Comparison of ENCODE assay signal across 10 cellular contexts in the genomic region with DNA sequence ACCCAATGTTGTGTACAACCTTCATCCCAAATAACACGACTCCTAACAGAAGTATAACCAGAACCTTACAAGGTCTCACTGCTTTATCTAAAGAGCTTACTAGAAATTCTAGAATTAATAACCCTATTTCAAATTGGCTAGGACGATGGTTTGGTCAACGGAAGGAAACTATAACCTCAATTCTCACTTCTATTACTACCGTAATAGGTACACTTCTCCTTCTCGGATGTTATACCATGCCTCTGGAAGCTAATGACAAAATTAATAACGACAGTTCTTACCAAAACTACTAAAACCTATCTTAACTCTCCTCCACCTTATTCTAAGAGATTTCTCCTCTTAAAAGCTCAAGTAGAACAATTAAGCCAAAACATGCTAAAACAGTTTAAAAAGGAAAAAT. TPM values are rescaled to one million over a fixed set of nuclear protein-coding genes. Genes with fewer than 3 reads are reported as not detected.
DNase-seq lines count a peak whose midpoint lies in the region; ATAC-seq, FAIRE-seq and TF ChIP-seq lines count a peak whose summit lies in the region.
"Had no signal": no experiment of that assay in that cellular context is flagged by ENCODE, and none has a peak within 500 bp of the region (broad histone marks: within the 10 kb centered on the region; RNA-seq: fewer than 3 reads in every experiment).

No MANE protein-coding gene starts in this region.

- in situ Hi-C loops in HepG2 (cut with HindIII; ENCODE audit: extremely low pct_ligation_motif_present, low pct_unique_long_range_greater_than_20kb) = no loop called here

- no TSS peak for BruUV-seq in HepG2 (replicated peaks; lab: Mats Ljungman, UMichigan)

- H4K20me1 ChIP-seq in HepG2 (ENCODE audit: insufficient read depth, low read length) = no peaks in the 10 kb centered on the region

- POLR2A ChIA-PET in HepG2 (lab: Yijun Ruan, JAX) = interaction anchor here (0.9 to 6.6 kb wide), 6 partner anchors 9 to 56 kb away, joined by 3 to 199 read pairs (median 7); partner anchors contain the start of gene UBC

- H3K4me1 ChIP-seq in HepG2 (ENCODE audit: insufficient read depth, low read length) = peaks cover 52% of the 10 kb centered on the region
- peaks cover 10 to 40% of the 10 kb centered on the region in 2 donors for H3K4me1 ChIP-seq in thoracic aorta (ENCODE audit: control insufficient read depth in 1 of 2, low read depth in 2 of 2)

- H3K27me3 Mint-ChIP-seq in activated CD4-positive, alpha-beta T cell treated with anti-CD3 and anti-CD28 coated beads, Interleukin-2, amount 10 ng/mL, durations not matched to agents 24 days and 14 days = no peaks in the 10 kb centered on the region

- TF ChIP-seq EP300 in HepG2 (IDR thresholded peaks at IDR 0.05; ENCODE audit: low read depth in 2 of 2, low read length in 2 of 2) = no peak
- TF ChIP-seq EP300 in HepG2 (CRISPR knock-in tag; IDR thresholded peaks at IDR 0.05; ENCODE audit: borderline replicate concordance) = no peak

- no peaks in the 10 kb centered on the region for H3K9me3 Mint-ChIP-seq in activated CD4-positive, alpha-beta T cell treated with anti-CD3 and anti-CD28 coated beads, Interleukin-2, amount 10 ng/mL, durations not matched to agents 24 days and 14 days

- H3K9me3 ChIP-seq in HepG2 (ENCODE audit: low read length) (no peaks in the 10 kb centered on the region), thoracic aorta (no peaks in the 10 kb centered on the region)

- intact Hi-C loops in activated CD4-positive, alpha-beta T cell treated with anti-CD3 and anti-CD28 coated beads, Interleukin-2, amount 10 ng/mL, durations not matched to agents 24 days and 14 days (cut with micrococcal nuclease) = loop anchor here (2.0 kb wide), 1 partner anchor 17 kb away; no protein-coding TSS in a partner anchor
- intact Hi-C loops in HepG2 (cut with micrococcal nuclease; ENCODE audit: unreplicated experiment) = loop anchor here (2.0 kb wide), 1 partner anchor 19 kb away; no protein-coding TSS in a partner anchor

- H3K4me3 ChIP-seq in HepG2 (replicated peaks in 1 of 3; ENCODE audit: insufficient read depth in 1 of 3, low read depth in 2 of 3, low read length in 3 of 3) (peak overlapping the region in 1 of 3 experiments; percentile 81; a peak in 1 of 6 replicates), thoracic aorta (peak overlapping the region; percentile 79)

- H3K4me3 Mint-ChIP-seq in activated CD4-positive, alpha-beta T cell treated with anti-CD3 and anti-CD28 coated beads, Interleukin-2, amount 10 ng/mL, durations not matched to agents 24 days and 14 days = no peak overlapping the region

- H3K79me2 ChIP-seq in HepG2 (ENCODE audit: insufficient read depth, low read length) = no peaks in the 10 kb centered on the region

- no peaks in the 10 kb centered on the region for H3K27me3 ChIP-seq in HepG2 (ENCODE audit: control insufficient read depth in 1 of 2, insufficient read depth in 2 of 2, low read length in 2 of 2)
- H3K27me3 ChIP-seq in thoracic aorta (replicated peaks; ENCODE audit: insufficient read depth) = no peaks in the 10 kb centered on the region

- WGBS in HepG2 (ENCODE audit: low lambda C conversion rate) = 87% methylated on average over 6 of the region's 6 CpGs

- peak overlapping the region; percentile 95 for H3K27ac ChIP-seq in HepG2 (ENCODE audit: extremely low read length, insufficient read depth, low read length)
- peak overlapping the region; percentile 83 to 95 for H3K27ac ChIP-seq in thoracic aorta

- CTCF ChIA-PET in HepG2 (lab: Yijun Ruan, JAX; ENCODE audit: low intra/inter-chr PET ratio, low total read pairs) = no interaction called here

- H3K27ac Mint-ChIP-seq in activated CD4-positive, alpha-beta T cell treated with anti-CD3 and anti-CD28 coated beads, Interleukin-2, amount 10 ng/mL, durations not matched to agents 24 days and 14 days = peak overlapping the region; percentile 87

- DNase-seq in activated CD4-positive, alpha-beta T cell treated with anti-CD3 and anti-CD28 coated beads, Interleukin-2, amount 10 ng/mL, durations not matched to agents 24 days and 14 days = no peak
- no peak for DNase-seq in activated CD4-positive, alpha-beta T cell treated with anti-CD3 and anti-CD28 coated beads for 4 hours
- peak; percentile 30 for DNase-seq in SW480 (ENCODE audit: low spot score)
- no peak for DNase-seq in HepG2 (ENCODE audit: low spot score)
- DNase-seq in thoracic aorta (ENCODE audit: low spot score) = no peak
- DNase-seq in NCI-H1436 treated with DMSO at 0.1 percent for 48 hours (lab: John Stamatoyannopoulos, UW) = no peak
- DNase-seq: activated naive CD4-positive, alpha-beta T cell had no signal

- no peak for TF ChIP-seq RAD21 in HepG2 (CRISPR knock-in tag; IDR thresholded peaks at IDR 0.05)

- FAIRE-seq in HepG2 (lab: Jason Lieb, UNC) = no peak
- FAIRE-seq: islet of Langerhans had no signal

- H3K36me3 ChIP-seq in HepG2 (replicated peaks in 1 of 2; ENCODE audit: control insufficient read depth in 1 of 2, insufficient read depth in 2 of 2, low read length in 2 of 2) (no peaks in the 10 kb centered on the region), thoracic aorta (no peaks in the 10 kb centered on the region)

- peaks cover 9% of the 10 kb centered on the region for H3K36me3 Mint-ChIP-seq in activated CD4-positive, alpha-beta T cell treated with anti-CD3 and anti-CD28 coated beads, Interleukin-2, amount 10 ng/mL, durations not matched to agents 24 days and 14 days (ENCODE audit: low read depth)

- ATAC-seq in HepG2 = no peak
- no peak for ATAC-seq in thoracic aorta (ENCODE audit: insufficient number of reproducible peaks, low FRiP score, low read depth)
- no peak for ATAC-seq in HG02623 (IDR thresholded peaks at IDR 0.05; ENCODE audit: unreplicated experiment)
- ATAC-seq in GM18870 (IDR thresholded peaks at IDR 0.05; ENCODE audit: unreplicated experiment) = no peak

- H3K9ac ChIP-seq in HepG2 (ENCODE audit: insufficient read depth, low read depth, low read length) = peak overlapping the region; percentile 80

- no peak; a peak in 1 of 4 replicates for TF ChIP-seq POLR2A in HepG2 (IDR thresholded peaks at IDR 0.05; ENCODE audit: insufficient read depth in 1 of 2, low read depth in 2 of 2, low read length in 2 of 2)

- no peak for TF ChIP-seq CTCF in HepG2 (CRISPR knock-in tag; IDR thresholded peaks at IDR 0.05)
- TF ChIP-seq CTCF in thoracic aorta (IDR thresholded peaks at IDR 0.05) = no peak

- H3K4me1 Mint-ChIP-seq in activated CD4-positive, alpha-beta T cell treated with anti-CD3 and anti-CD28 coated beads, Interleukin-2, amount 10 ng/mL, durations not matched to agents 24 days and 14 days = peaks cover 17% of the 10 kb centered on the region

- H3K4me2 ChIP-seq in HepG2 (ENCODE audit: low read depth, low read length) = peak overlapping the region; percentile 79

- no peak overlapping the region for H2AFZ ChIP-seq in HepG2 (ENCODE audit: low read length)

RNA-seq across cellular contexts. Expression of gene UBC, which starts 23.6 kb away (rescaled TPM):
- 778 and 788 TPM in 2 replicates for total RNA-seq in activated CD4-positive, alpha-beta T cell treated with anti-CD3 and anti-CD28 coated beads, Interleukin-2, amount 10 ng/mL, durations not matched to agents 24 days and 14 days
- 805 and 1,167 TPM in 2 replicates for total RNA-seq in HepG2 (2016; rRNA removed; fragmentation: Illumina TruSeq; extraction: Trizol)
- 330 and 384 TPM in 2 replicates for total RNA-seq in HepG2 (2016; cell fraction: cytosol; rRNA removed; fragmentation: Illumina TruSeq; extraction: Trizol; ENCODE audit: low read depth)
- 802 and 1,160 TPM in 2 replicates for total RNA-seq in HepG2 (2016; cell fraction: insoluble cytoplasmic fraction; rRNA removed; fragmentation: Illumina TruSeq; extraction: Trizol)
- 388 and 438 TPM in 2 replicates for total RNA-seq in HepG2 (2016; cell fraction: membrane; rRNA removed; fragmentation: Illumina TruSeq; extraction: Trizol)
- 473 and 495 TPM in 2 replicates for total RNA-seq in HepG2 (2016; cell fraction: nucleus; rRNA removed; fragmentation: Illumina TruSeq; extraction: Trizol)
- polyA plus RNA-seq in HepG2 (2011; rRNA removed) = 1,432 and 1,529 TPM in 2 replicates
- 1,350 and 1,708 TPM in 2 replicates for polyA plus RNA-seq in HepG2 (2011; cell fraction: cytosol; rRNA removed)
- polyA plus RNA-seq in HepG2 (2011; cell fraction: nucleus; rRNA removed) = 541 and 721 TPM in 2 replicates
- 920 and 1,315 TPM in 2 replicates for polyA plus RNA-seq in HepG2 (2012)
- 299 and 343 TPM in 2 replicates for polyA plus RNA-seq in HepG2 (2016; cell fraction: cytosol; fragmentation: Illumina TruSeq; extraction: Trizol; ENCODE audit: low read depth)
- polyA plus RNA-seq in HepG2 (2016; cell fraction: insoluble cytoplasmic fraction; fragmentation: Illumina TruSeq; extraction: Trizol; ENCODE audit: low read depth) = 1,055 and 1,063 TPM in 2 replicates
- 279 and 340 TPM in 2 replicates for polyA plus RNA-seq in HepG2 (2016; cell fraction: membrane; fragmentation: Illumina TruSeq; extraction: Trizol; ENCODE audit: low read depth)
- polyA plus RNA-seq in HepG2 (2016; cell fraction: nucleus; fragmentation: Illumina TruSeq; extraction: Trizol; ENCODE audit: insufficient read depth, low read depth) = 688 and 691 TPM in 2 replicates
- 531 and 665 TPM in 2 replicates for polyA minus RNA-seq in HepG2 (2011; rRNA and poly(A)+ RNA removed; ENCODE audit: low replicate concordance)
- polyA minus RNA-seq in HepG2 (2011; cell fraction: cytosol; rRNA and poly(A)+ RNA removed) = 412 and 617 TPM in 2 replicates
- 99.5 and 162 TPM in 2 replicates for polyA minus RNA-seq in HepG2 (2011; cell fraction: nucleus; rRNA and poly(A)+ RNA removed)
- 1,000 to 10,000 TPM; 1,069 to 1,422 TPM for total RNA-seq in thoracic aorta

RNA-seq across cellular contexts. Expression of gene DHX37, which starts 50.9 kb away (rescaled TPM):
- 52.4 and 53.0 TPM in 2 replicates for total RNA-seq in activated CD4-positive, alpha-beta T cell treated with anti-CD3 and anti-CD28 coated beads, Interleukin-2, amount 10 ng/mL, durations not matched to agents 24 days and 14 days
- 19.4 and 20.9 TPM in 2 replicates for total RNA-seq in HepG2 (2016; rRNA removed; fragmentation: Illumina TruSeq; extraction: Trizol)
- 3.8 and 4.4 TPM in 2 replicates for total RNA-seq in HepG2 (2016; cell fraction: cytosol; rRNA removed; fragmentation: Illumina TruSeq; extraction: Trizol; ENCODE audit: low read depth)
- 14.2 and 21.8 TPM in 2 replicates for total RNA-seq in HepG2 (2016; cell fraction: insoluble cytoplasmic fraction; rRNA removed; fragmentation: Illumina TruSeq; extraction: Trizol)
- 8.0 TPM in 2 replicates for total RNA-seq in HepG2 (2016; cell fraction: membrane; rRNA removed; fragmentation: Illumina TruSeq; extraction: Trizol)
- total RNA-seq in HepG2 (2016; cell fraction: nucleus; rRNA removed; fragmentation: Illumina TruSeq; extraction: Trizol) = 18.7 and 19.6 TPM in 2 replicates
- polyA plus RNA-seq in HepG2 (2011; rRNA removed) = 6.0 and 7.6 TPM in 2 replicates
- polyA plus RNA-seq in HepG2 (2011; cell fraction: cytosol; rRNA removed) = 3.9 and 5.3 TPM in 2 replicates
- polyA plus RNA-seq in HepG2 (2011; cell fraction: nucleus; rRNA removed) = 26.9 and 32.7 TPM in 2 replicates
- 7.8 and 12.7 TPM in 2 replicates for polyA plus RNA-seq in HepG2 (2012)
- 1.3 TPM in 2 replicates for polyA plus RNA-seq in HepG2 (2016; cell fraction: cytosol; fragmentation: Illumina TruSeq; extraction: Trizol; ENCODE audit: low read depth)
- 13.2 and 17.5 TPM in 2 replicates for polyA plus RNA-seq in HepG2 (2016; cell fraction: insoluble cytoplasmic fraction; fragmentation: Illumina TruSeq; extraction: Trizol; ENCODE audit: low read depth)
- 2.9 and 3.7 TPM in 2 replicates for polyA plus RNA-seq in HepG2 (2016; cell fraction: membrane; fragmentation: Illumina TruSeq; extraction: Trizol; ENCODE audit: low read depth)
- polyA plus RNA-seq in HepG2 (2016; cell fraction: nucleus; fragmentation: Illumina TruSeq; extraction: Trizol; ENCODE audit: insufficient read depth, low read depth) = 36.0 and 38.0 TPM in 2 replicates
- polyA minus RNA-seq in HepG2 (2011; rRNA and poly(A)+ RNA removed; ENCODE audit: low replicate concordance) = 23.1 and 33.6 TPM in 2 replicates
- polyA minus RNA-seq in HepG2 (2011; cell fraction: cytosol; rRNA and poly(A)+ RNA removed) = 9.8 and 11.1 TPM in 2 replicates
- 11.6 and 13.4 TPM in 2 replicates for polyA minus RNA-seq in HepG2 (2011; cell fraction: nucleus; rRNA and poly(A)+ RNA removed)
- 10 to 100 TPM in 1 of 2 donors, 1 to 10 TPM in 1; 8.3 to 47.5 TPM for total RNA-seq in thoracic aorta

RNA-seq across cellular contexts. Expression of gene BRI3BP, which starts 55.4 kb away (rescaled TPM):
- total RNA-seq in activated CD4-positive, alpha-beta T cell treated with anti-CD3 and anti-CD28 coated beads, Interleukin-2, amount 10 ng/mL, durations not matched to agents 24 days and 14 days = 37.4 and 38.1 TPM in 2 replicates
- 17.6 and 21.1 TPM in 2 replicates for total RNA-seq in HepG2 (2016; rRNA removed; fragmentation: Illumina TruSeq; extraction: Trizol)
- total RNA-seq in HepG2 (2016; cell fraction: cytosol; rRNA removed; fragmentation: Illumina TruSeq; extraction: Trizol; ENCODE audit: low read depth) = 5.0 and 5.2 TPM in 2 replicates
- 16.5 and 21.3 TPM in 2 replicates for total RNA-seq in HepG2 (2016; cell fraction: insoluble cytoplasmic fraction; rRNA removed; fragmentation: Illumina TruSeq; extraction: Trizol)
- total RNA-seq in HepG2 (2016; cell fraction: membrane; rRNA removed; fragmentation: Illumina TruSeq; extraction: Trizol) = 14.9 and 15.7 TPM in 2 replicates
- total RNA-seq in HepG2 (2016; cell fraction: nucleus; rRNA removed; fragmentation: Illumina TruSeq; extraction: Trizol) = 15.9 and 20.4 TPM in 2 replicates
- 6.4 and 7.5 TPM in 2 replicates for polyA plus RNA-seq in HepG2 (2011; rRNA removed)
- polyA plus RNA-seq in HepG2 (2011; cell fraction: cytosol; rRNA removed) = 6.3 and 6.6 TPM in 2 replicates
- polyA plus RNA-seq in HepG2 (2011; cell fraction: nucleus; rRNA removed) = 2.9 and 3.0 TPM in 2 replicates
- 6.1 and 7.2 TPM in 2 replicates for polyA plus RNA-seq in HepG2 (2012)
- polyA plus RNA-seq in HepG2 (2016; cell fraction: cytosol; fragmentation: Illumina TruSeq; extraction: Trizol; ENCODE audit: low read depth) = 4.9 and 5.3 TPM in 2 replicates
- 13.2 and 14.3 TPM in 2 replicates for polyA plus RNA-seq in HepG2 (2016; cell fraction: insoluble cytoplasmic fraction; fragmentation: Illumina TruSeq; extraction: Trizol; ENCODE audit: low read depth)
- polyA plus RNA-seq in HepG2 (2016; cell fraction: membrane; fragmentation: Illumina TruSeq; extraction: Trizol; ENCODE audit: low read depth) = 9.2 TPM in 2 replicates
- 20.9 and 21.2 TPM in 2 replicates for polyA plus RNA-seq in HepG2 (2016; cell fraction: nucleus; fragmentation: Illumina TruSeq; extraction: Trizol; ENCODE audit: insufficient read depth, low read depth)
- polyA minus RNA-seq in HepG2 (2011; rRNA and poly(A)+ RNA removed; ENCODE audit: low replicate concordance) = 14.9 and 34.8 TPM in 2 replicates
- polyA minus RNA-seq in HepG2 (2011; cell fraction: cytosol; rRNA and poly(A)+ RNA removed) = 10.7 and 11.1 TPM in 2 replicates
- polyA minus RNA-seq in HepG2 (2011; cell fraction: nucleus; rRNA and poly(A)+ RNA removed) = 5.8 and 6.5 TPM in 2 replicates
- total RNA-seq in thoracic aorta = 1 to 10 TPM; 4.3 to 4.4 TPM
